ENCODE assay signal across 24 cellular contexts in genomic region chr20:2261105-2261504, GRCh38. TPM values are rescaled to one million over a fixed set of nuclear protein-coding genes. Genes with fewer than 3 reads are reported as not detected.
DNase-seq lines count a peak whose midpoint lies in the region; ATAC-seq and TF ChIP-seq lines count a peak whose summit lies in the region.
"Had no signal": no experiment of that assay in that cellular context is flagged by ENCODE, and none has a peak within 500 bp of the region (broad histone marks: within the 10 kb centered on the region; RNA-seq: fewer than 3 reads in every experiment).

No MANE protein-coding gene starts in this region.

- BruUV-seq in MCF 10A (replicated peaks; lab: Mats Ljungman, UMichigan): no TSS peak

- TF ChIP-seq CTCF in MCF 10A (IDR thresholded peaks at IDR 0.05; ENCODE audit: unreplicated experiment): no peak
- no peak for TF ChIP-seq CTCF in breast epithelium (IDR thresholded peaks at IDR 0.05)
- TF ChIP-seq CTCF in transverse colon (IDR thresholded peaks at IDR 0.05): no peak
- TF ChIP-seq CTCF in GM10248 (IDR thresholded peaks at IDR 0.05; ENCODE audit: control extremely low read depth, extremely low read depth, low read depth, missing control alignments): no peak
- TF ChIP-seq CTCF in heart left ventricle (IDR thresholded peaks at IDR 0.05): no peak

- H3K4me1 ChIP-seq in breast epithelium (no peaks in the 10 kb centered on the region), transverse colon (peaks cover 0 to 3% (median 0%) of the 10 kb centered on the region in 4 donors), heart left ventricle (peaks cover 0 to 5% (median 0%) of the 10 kb centered on the region in 12 donors)

- CTCF ChIA-PET in MCF 10A (lab: Yijun Ruan, JAX) (interaction anchor here (0.7 to 1.1 kb wide), 3 partner anchors 24 to 194 kb away, joined by 3 to 5 read pairs (median 4); no protein-coding TSS in a partner anchor), GM10248 (lab: Yijun Ruan, JAX) (no interaction called here)

- H3K4me3 Mint-ChIP-seq in MCF 10A (ENCODE audit: unreplicated experiment): no peak overlapping the region
- H3K4me3 Mint-ChIP-seq: activated CD4-positive, alpha-beta T cell treated with anti-CD3 and anti-CD28 coated beads, Interleukin-2, amount 10 ng/mL, durations not matched to agents 24 days and 14 days; IgD-negative memory B cell had no signal

- no peaks in the 10 kb centered on the region for H3K36me3 ChIP-seq in breast epithelium
- no peaks in the 10 kb centered on the region for H3K36me3 ChIP-seq in transverse colon
- H3K36me3 ChIP-seq in heart left ventricle: no peaks in the 10 kb centered on the region

- H3K4me1 Mint-ChIP-seq in MCF 10A (ENCODE audit: insufficient read depth, unreplicated experiment): no peaks in the 10 kb centered on the region
- H3K4me1 Mint-ChIP-seq: IgD-negative memory B cell had no signal

- H3K4me3 ChIP-seq in breast epithelium (no peak overlapping the region), transverse colon (no peak overlapping the region), heart left ventricle (no peak overlapping the region)
- H3K4me3 ChIP-seq: dorsolateral prefrontal cortex, lung had no signal

- H3K9me3 ChIP-seq in breast epithelium (no peaks in the 10 kb centered on the region), transverse colon (no peaks in the 10 kb centered on the region), heart left ventricle (no peaks in the 10 kb centered on the region)

- intact Hi-C loops in MCF 10A (cut with micrococcal nuclease): no loop called here
- intact Hi-C loops in breast epithelium (cut with DNase I; ENCODE audit: low total_unique reads): no loop called here
- intact Hi-C loops in left colon (cut with DNase I, micrococcal nuclease): no loop called here
- intact Hi-C loops in transverse colon (cut with DNase I; ENCODE audit: low total_unique reads): no loop called here
- intact Hi-C loops in heart left ventricle (cut with DNase I): no loop called here

- peaks cover 10% of the 10 kb centered on the region for H3K27me3 Mint-ChIP-seq in MCF 10A (ENCODE audit: insufficient read depth, unreplicated experiment)

- 27 to 36% methylated on average over 2 to 7 of the region's 7 CpGs for WGBS in transverse colon (ENCODE audit: low coverage in 1 of 2), 2 donors
- 48 to 75% (median 62%) methylated on average over 7 of the region's 7 CpGs for WGBS in heart left ventricle, 4 donors

- no peak overlapping the region for H3K27ac ChIP-seq in breast epithelium
- H3K27ac ChIP-seq in transverse colon: peak overlapping the region in 1 of 4 donors; percentile 50
- H3K27ac ChIP-seq in heart left ventricle: no peak overlapping the region
- H3K27ac ChIP-seq: dorsolateral prefrontal cortex had no signal

- TF ChIP-seq EP300 in transverse colon (IDR thresholded peaks at IDR 0.05; ENCODE audit: low read depth): no peak

- H3K36me3 Mint-ChIP-seq in MCF 10A (ENCODE audit: insufficient read depth, unreplicated experiment): no peaks in the 10 kb centered on the region
- H3K36me3 Mint-ChIP-seq: IgD-negative memory B cell had no signal

- no peaks in the 10 kb centered on the region for H3K9me3 Mint-ChIP-seq in MCF 10A (ENCODE audit: unreplicated experiment)
- H3K9me3 Mint-ChIP-seq: activated CD4-positive, alpha-beta T cell treated with anti-CD3 and anti-CD28 coated beads, Interleukin-2, amount 10 ng/mL, durations not matched to agents 24 days and 14 days; activated T-helper 2 cell treated with anti-CD3 and anti-CD28 coated beads, Interferon-gamma antibody, Interleukin-2, Interleukin-4, amounts not matched to agents 10 μg/mL and 5 μg/mL and 100 μg/mL, durations not matched to agents 14 hours and 24 hours and 36 hours; IgD-negative memory B cell had no signal

- H3K27ac Mint-ChIP-seq in MCF 10A (ENCODE audit: low read depth, unreplicated experiment): no peak overlapping the region
- H3K27ac Mint-ChIP-seq: activated CD4-positive, alpha-beta T cell treated with anti-CD3 and anti-CD28 coated beads, Interleukin-2, amount 10 ng/mL, durations not matched to agents 24 days and 14 days; activated T-helper 2 cell treated with anti-CD3 and anti-CD28 coated beads, Interferon-gamma antibody, Interleukin-2, Interleukin-4, amounts not matched to agents 10 μg/mL and 5 μg/mL and 100 μg/mL, durations not matched to agents 14 hours and 24 hours and 36 hours; IgD-negative memory B cell had no signal

- in situ Hi-C loops in transverse colon (cut with MboI; ENCODE audit: low pct_ligation_motif_present in 1 of 4, low pct_unique_long_range_greater_than_20kb in 1 of 4, low sequenced_read_pairs in 3 of 4): no loop called here

- ATAC-seq in left colon: peak; percentile 98
- no peak for ATAC-seq in heart left ventricle

- DNase-seq in MCF 10A (ENCODE audit: unreplicated experiment) (peak; percentile 39), breast epithelium (ENCODE audit: low spot score in 2 of 2) (no peak), NCI-H748 treated with DMSO at 0.1 percent for 48 hours (lab: John Stamatoyannopoulos, UW) (peak; percentile 59), left colon (peak; percentile 81 to 83), transverse colon (peak; percentile 81), GM10248 (ENCODE audit: extremely low spot score) (no peak), heart left ventricle (no peak), NK-92 (lab: John Stamatoyannopoulos, UW; ENCODE audit: unreplicated experiment) (no peak)
- DNase-seq: activated CD4-positive, alpha-beta T cell treated with anti-CD3 and anti-CD28 coated beads, Interleukin-2, amount 10 ng/mL, durations not matched to agents 24 days and 14 days; dorsolateral prefrontal cortex; EL; foreskin fibroblast; hypothalamus; NCI-H1930; NCI-H526 treated with DMSO at 0.1 percent for 48 hours; right cardiac atrium; SIG-M5 had no signal

- POLR2A ChIA-PET in MCF 10A (lab: Yijun Ruan, JAX): no interaction called here
- POLR2A ChIA-PET in GM10248 (lab: Yijun Ruan, JAX): no interaction called here

- no peak for TF ChIP-seq POLR2A in breast epithelium (IDR thresholded peaks at IDR 0.05)
- no peak for TF ChIP-seq POLR2A in transverse colon (IDR thresholded peaks at IDR 0.05)
- TF ChIP-seq POLR2A in heart left ventricle (IDR thresholded peaks at IDR 0.05): no peak

- no peaks in the 10 kb centered on the region for H3K27me3 ChIP-seq in breast epithelium
- no peaks in the 10 kb centered on the region for H3K27me3 ChIP-seq in transverse colon
- peaks cover 0 to 5% (median 0%) of the 10 kb centered on the region in 9 donors for H3K27me3 ChIP-seq in heart left ventricle

RNA-seq across cellular contexts. Expression of gene TGM3, which starts 34.7 kb away (rescaled TPM):
- not detected in 2 replicates for total RNA-seq in MCF 10A (2022)
- total RNA-seq in breast epithelium: not detected
- under 1 TPM; 0.36 to 0.43 TPM for total RNA-seq in left colon
- total RNA-seq in transverse colon: under 1 TPM in 1 of 4 donors, not detected in 3; 0.14 TPM
- total RNA-seq in heart left ventricle: not detected
- polyA plus RNA-seq in heart left ventricle: under 1 TPM in 1 of 2 donors, not detected in 1; 0.04 TPM
- total RNA-seq: activated CD4-positive, alpha-beta T cell treated with anti-CD3 and anti-CD28 coated beads, Interleukin-2, amount 10 ng/mL, durations not matched to agents 24 days and 14 days; activated T-helper 2 cell treated with anti-CD3 and anti-CD28 coated beads, Interferon-gamma antibody, Interleukin-2, Interleukin-4, amounts not matched to agents 10 μg/mL and 5 μg/mL and 100 μg/mL, durations not matched to agents 14 hours and 24 hours and 36 hours; OCI-LY7; osteocyte; right cardiac atrium; T-helper 1 cell treated with Interleukin-12 subunit alpha and Interleukin-12 subunit beta and Interleukin-4 antibody, amounts not matched to agents 30 ng/mL and 1 ng/mL, for 36 hours had no signal
- polyA plus RNA-seq: BJ, IgD-negative memory B cell had no signal

Comparison
In these comparisons a context has a peak if more than half of its experiments do, and no peak if none do; other contexts are left out.
1. DNase-seq: peak in MCF 10A (single experiment), NCI-H748 treated with DMSO at 0.1 percent for 48 hours (single experiment), left colon (2 of 2) and transverse colon (single experiment); none in breast epithelium (0 of 2), GM10248 (single experiment), heart left ventricle (0 of 5) and NK-92 (single experiment).